In genomic region chr17:12395733-12396354, GRCh38 we compare ENCODE assay signal across 8 cellular contexts.
DNase-seq lines count a peak whose midpoint lies in the region; ATAC-seq, FAIRE-seq and TF ChIP-seq lines count a peak whose summit lies in the region.

No MANE protein-coding gene starts in this region.

- H2BK12ac ChIP-seq in neuronal stem cell (ENCODE audit: low read length) = no peak overlapping the region

- H3K18ac ChIP-seq in neuronal stem cell (ENCODE audit: low read length) = no peak overlapping the region

- no peak overlapping the region for H4K8ac ChIP-seq in neuronal stem cell (ENCODE audit: low read depth, low read length)

- H2BK5ac ChIP-seq in neuronal stem cell (ENCODE audit: low read length) = no peak overlapping the region

- no CpG with 5 or more reads among the region's 5 CpGs for whole genome bisulfite sequencing in neuronal stem cell (ENCODE audit: extremely low coverage in 2 of 2, insufficient read length in 2 of 2, insufficient replicate concordance in 1 of 2), 2 donors

- H3K4ac ChIP-seq in neuronal stem cell (ENCODE audit: low read length) = no peak overlapping the region

- H3K4me2 ChIP-seq in KMS-11 (no peak overlapping the region), neuronal stem cell (ENCODE audit: insufficient read depth, low read length, poor library complexity, severe bottlenecking) (no peak overlapping the region)

- no peaks in the 10 kb centered on the region for H4K20me1 ChIP-seq in KMS-11 (ENCODE audit: insufficient read depth)

- no peak overlapping the region for H2BK15ac ChIP-seq in neuronal stem cell (ENCODE audit: low read length)

- DNase-seq in NCI-H2171 treated with DMSO at 0.1 percent for 48 hours (lab: John Stamatoyannopoulos, UW) (peak; percentile 3), NCI-H2171 (lab: John Stamatoyannopoulos, UW) (no peak), bronchial epithelial cell (ENCODE audit: low read depth) (peak; percentile 37), neuronal stem cell (ENCODE audit: low spot score) (peak; percentile 3), kidney glomerular epithelial cell (lab: John Stamatoyannopoulos, UW) (no peak), sciatic nerve (ENCODE audit: low spot score) (no peak)

- H3K9ac ChIP-seq in KMS-11 (no peak overlapping the region), neuronal stem cell (ENCODE audit: low read depth, low read length, poor library complexity) (no peak overlapping the region)

- no peaks in the 10 kb centered on the region for H3K79me2 ChIP-seq in KMS-11 (ENCODE audit: insufficient read depth, low read depth)

- intact Hi-C loops in sciatic nerve (cut with DNase I) = no loop called here

- H3K23ac ChIP-seq in neuronal stem cell (ENCODE audit: low read depth, low read length, poor library complexity) = no peak overlapping the region

- no peak overlapping the region for H3K14ac ChIP-seq in neuronal stem cell (ENCODE audit: low read length)

- peak; percentile 28; the same call in 1 of the 2 replicates for TF ChIP-seq CTCF in KMS-11 (conservative IDR thresholded peaks at IDR 0.05; ENCODE audit: low read depth, low read length)
- TF ChIP-seq CTCF in bronchial epithelial cell (IDR thresholded peaks at IDR 0.05; ENCODE audit: insufficient read depth, low read length, severe bottlenecking) = peak; percentile 69

- H3K4me3 ChIP-seq in KMS-11 (IDR thresholded peaks at IDR 0.05; ENCODE audit: insufficient read depth, low read depth, low read length) (no peak overlapping the region), bronchial epithelial cell (ENCODE audit: low read depth, low read length) (no peak overlapping the region), neuronal stem cell (ENCODE audit: low read length in 2 of 2) (no peak overlapping the region)

- H3K27me3 ChIP-seq in KMS-11 (ENCODE audit: insufficient read depth, low read depth) = no peaks in the 10 kb centered on the region
- H3K27me3 ChIP-seq in bronchial epithelial cell (ENCODE audit: control insufficient read depth, insufficient read depth, low read length) = no peaks in the 10 kb centered on the region
- no peaks in the 10 kb centered on the region for H3K27me3 ChIP-seq in neuronal stem cell (ENCODE audit: control insufficient read depth in 3 of 3, insufficient read depth in 3 of 3, low read depth in 1 of 3, low read length in 3 of 3)

- no peaks in the 10 kb centered on the region for H3K4me1 ChIP-seq in KMS-11 (ENCODE audit: low read depth, poor library complexity, severe bottlenecking)
- H3K4me1 ChIP-seq in neuronal stem cell (ENCODE audit: control insufficient read depth in 2 of 2, insufficient read depth in 1 of 2, low read depth in 1 of 2, low read length in 2 of 2) = no peaks in the 10 kb centered on the region

- H2AFZ ChIP-seq in KMS-11 (ENCODE audit: low read depth) (no peak overlapping the region), neuronal stem cell (ENCODE audit: low read length) (no peak overlapping the region)

- H3K27ac ChIP-seq in KMS-11 (no peak overlapping the region), neuronal stem cell (replicated peaks; ENCODE audit: low read length) (no peak overlapping the region)

- no peaks in the 10 kb centered on the region for H3K36me3 ChIP-seq in KMS-11 (ENCODE audit: insufficient read depth)
- no peaks in the 10 kb centered on the region for H3K36me3 ChIP-seq in bronchial epithelial cell (ENCODE audit: control insufficient read depth, insufficient read depth, low read length)
- H3K36me3 ChIP-seq in neuronal stem cell (replicated peaks in 1 of 2; ENCODE audit: control insufficient read depth in 2 of 2, insufficient read depth in 2 of 2, low read length in 2 of 2) = no peaks in the 10 kb centered on the region

- no peak overlapping the region for H2AK5ac ChIP-seq in neuronal stem cell (ENCODE audit: low read depth, low read length)

- no peaks in the 10 kb centered on the region for H3K9me3 ChIP-seq in neuronal stem cell (replicated peaks in 1 of 2; ENCODE audit: control insufficient read depth in 2 of 2, insufficient read depth in 1 of 2, low read depth in 1 of 2, low read length in 2 of 2)

- ATAC-seq in HG02798 (IDR thresholded peaks at IDR 0.05; ENCODE audit: poor library complexity, unreplicated experiment) (no peak), sciatic nerve (no peak)

- FAIRE-seq in bronchial epithelial cell (lab: Jason Lieb, UNC) = no peak

- no peak overlapping the region for H2BK120ac ChIP-seq in neuronal stem cell (ENCODE audit: low read depth, low read length)

- H4K91ac ChIP-seq in neuronal stem cell (ENCODE audit: low read depth, low read length, poor library complexity) = no peak overlapping the region

- H3K79me1 ChIP-seq in neuronal stem cell (ENCODE audit: low read depth, low read length) = no peaks in the 10 kb centered on the region

Comparison
In these comparisons a context has a peak if more than half of its experiments do, and no peak if none do; other contexts are left out.
1. DNase-seq: peak in NCI-H2171 treated with DMSO at 0.1 percent for 48 hours (single experiment), bronchial epithelial cell (single experiment) and neuronal stem cell (single experiment); none in NCI-H2171 (single experiment), kidney glomerular epithelial cell (single experiment) and sciatic nerve (single experiment).